In the genomic region with DNA sequence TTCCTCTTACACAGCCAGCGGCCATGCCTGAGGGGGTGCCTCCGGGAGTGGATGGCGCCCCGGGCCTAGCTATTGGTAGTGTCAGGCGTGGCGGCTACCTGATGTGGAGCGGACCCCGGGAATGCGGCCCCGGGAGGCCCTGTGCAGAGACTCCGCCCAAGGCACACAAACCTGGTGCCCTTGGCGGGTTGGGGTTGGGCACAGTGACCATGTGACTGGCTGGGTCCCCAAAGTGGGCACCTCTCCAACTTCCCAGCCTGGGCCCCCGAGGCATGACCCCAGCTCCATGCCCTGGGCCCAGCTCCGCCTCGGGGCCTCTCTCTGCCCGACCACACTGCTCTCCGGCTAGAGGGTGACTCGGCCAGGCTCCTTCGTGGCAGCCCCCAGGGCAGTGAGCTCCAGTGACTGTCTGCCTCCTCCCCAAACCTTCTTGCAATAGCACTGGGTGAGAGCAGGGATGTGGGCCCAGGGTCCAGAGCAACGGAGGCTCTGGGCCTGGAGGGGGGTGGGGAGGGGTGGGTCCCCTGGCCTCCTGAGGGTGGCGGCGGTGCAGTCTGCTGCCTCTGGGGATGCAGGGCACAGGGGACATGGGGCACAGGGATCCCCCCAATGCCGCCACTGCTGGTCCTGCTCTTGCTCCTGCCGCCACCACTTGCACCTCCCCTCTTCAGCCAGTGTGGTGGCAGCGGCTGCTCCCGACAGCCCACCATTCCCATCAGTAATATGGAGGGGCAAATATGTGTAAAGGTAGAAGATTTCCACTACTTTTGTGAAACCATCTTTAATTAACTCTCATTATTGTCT, we compare ENCODE assay signal across 18 cellular contexts.
DNase-seq lines count a peak whose midpoint lies in the region; ATAC-seq and TF ChIP-seq lines count a peak whose summit lies in the region.
"Had no signal": no experiment of that assay in that cellular context is flagged by ENCODE, and none has a peak within 500 bp of the region (broad histone marks: within the 10 kb centered on the region; RNA-seq: fewer than 3 reads in every experiment).

No MANE protein-coding gene starts in this region.

- no peak for ATAC-seq in RWPE2 (ENCODE audit: low read depth)
- ATAC-seq in stimulated activated memory B cell treated with anti-CD40 and anti-IgM and Interleukin-4, amounts not matched to agents 10 μg/mL and 1 μg/mL and 100 μg/mL, for 72 hours, result peak; percentile 39
- no peak for ATAC-seq in HG02870 (IDR thresholded peaks at IDR 0.05; ENCODE audit: unreplicated experiment)
- ATAC-seq in SK-N-SH treated with all-trans-retinoic acid at 6 μM for 48 hours, result no peak

- no peak overlapping the region for H3K4me3 ChIP-seq in RWPE2 (ENCODE audit: severe bottlenecking)

- no peak overlapping the region for H3K4me3 Mint-ChIP-seq in chondrocyte (ENCODE audit: unreplicated experiment)
- H3K4me3 Mint-ChIP-seq in stimulated activated memory B cell treated with anti-CD40 and anti-IgM and Interleukin-4, amounts not matched to agents 10 μg/mL and 1 μg/mL and 100 μg/mL, for 72 hours, result no peak overlapping the region

- H3K4me1 Mint-ChIP-seq in chondrocyte (ENCODE audit: low read depth), result no peaks in the 10 kb centered on the region
- no peaks in the 10 kb centered on the region for H3K4me1 Mint-ChIP-seq in stimulated activated memory B cell treated with anti-CD40 and anti-IgM and Interleukin-4, amounts not matched to agents 10 μg/mL and 1 μg/mL and 100 μg/mL, for 72 hours

- no peaks in the 10 kb centered on the region for H3K4me1 ChIP-seq in RWPE2 (ENCODE audit: insufficient read depth, poor library complexity, severe bottlenecking)

- no peaks in the 10 kb centered on the region for H3K27me3 Mint-ChIP-seq in chondrocyte (ENCODE audit: low read depth)
- no peaks in the 10 kb centered on the region for H3K27me3 Mint-ChIP-seq in stimulated activated memory B cell treated with anti-CD40 and anti-IgM and Interleukin-4, amounts not matched to agents 10 μg/mL and 1 μg/mL and 100 μg/mL, for 72 hours

- H3K9me3 ChIP-seq in RWPE2 (ENCODE audit: severe bottlenecking), result no peaks in the 10 kb centered on the region

- H3K9me3 Mint-ChIP-seq in chondrocyte (ENCODE audit: low read depth), result no peaks in the 10 kb centered on the region
- H3K9me3 Mint-ChIP-seq in stimulated activated memory B cell treated with anti-CD40 and anti-IgM and Interleukin-4, amounts not matched to agents 10 μg/mL and 1 μg/mL and 100 μg/mL, for 72 hours, result no peaks in the 10 kb centered on the region

- H3K27ac ChIP-seq in RWPE2 (ENCODE audit: poor library complexity, severe bottlenecking), result no peak overlapping the region
- H3K27ac ChIP-seq: KMS-11 had no signal

- no peaks in the 10 kb centered on the region for H3K36me3 ChIP-seq in RWPE2 (ENCODE audit: low read depth)

- H3K36me3 Mint-ChIP-seq in chondrocyte (ENCODE audit: low read depth), result no peaks in the 10 kb centered on the region
- H3K36me3 Mint-ChIP-seq in stimulated activated memory B cell treated with anti-CD40 and anti-IgM and Interleukin-4, amounts not matched to agents 10 μg/mL and 1 μg/mL and 100 μg/mL, for 72 hours, result no peaks in the 10 kb centered on the region

- peaks cover 3% of the 10 kb centered on the region for H3K27me3 ChIP-seq in RWPE2 (ENCODE audit: insufficient read depth, poor library complexity, severe bottlenecking)

- no peak overlapping the region for H3K27ac Mint-ChIP-seq in chondrocyte (ENCODE audit: unreplicated experiment)
- H3K27ac Mint-ChIP-seq in stimulated activated memory B cell treated with anti-CD40 and anti-IgM and Interleukin-4, amounts not matched to agents 10 μg/mL and 1 μg/mL and 100 μg/mL, for 72 hours, result no peak overlapping the region

- no peak for TF ChIP-seq CTCF in RWPE2 (IDR thresholded peaks at IDR 0.05; ENCODE audit: poor library complexity, severe bottlenecking)
- no peak for TF ChIP-seq CTCF in chondrocyte (IDR thresholded peaks at IDR 0.05)

- DNase-seq in RWPE2 (ENCODE audit: low spot score) (peak; percentile 55), chondrocyte (ENCODE audit: low spot score) (peak; percentile 74), mesenteric fat pad (ENCODE audit: low spot score) (peak; percentile 89), NCI-H526 (lab: John Stamatoyannopoulos, UW) (no peak)
- DNase-seq: COR-L47, DMS153, GOT3, NCI-H1436 treated with DMSO at 0.1 percent for 48 hours, NCI-H2029 treated with DMSO at 0.1 percent for 48 hours, NCI-H2171 treated with DMSO at 0.1 percent for 48 hours, NCI-H446 treated with DMSO at 0.1 percent for 48 hours, NCI-H748 treated with DMSO at 0.1 percent for 48 hours, OCI-M1, RPMI8226 had no signal

TF ChIP-seq in SK-N-SH treated with all-trans-retinoic acid at 6 μM for 48 hours, 23 proteins besides CTCF, POLR2A, EP300 and RAD21:
- TF ChIP-seq, protein P1, sequence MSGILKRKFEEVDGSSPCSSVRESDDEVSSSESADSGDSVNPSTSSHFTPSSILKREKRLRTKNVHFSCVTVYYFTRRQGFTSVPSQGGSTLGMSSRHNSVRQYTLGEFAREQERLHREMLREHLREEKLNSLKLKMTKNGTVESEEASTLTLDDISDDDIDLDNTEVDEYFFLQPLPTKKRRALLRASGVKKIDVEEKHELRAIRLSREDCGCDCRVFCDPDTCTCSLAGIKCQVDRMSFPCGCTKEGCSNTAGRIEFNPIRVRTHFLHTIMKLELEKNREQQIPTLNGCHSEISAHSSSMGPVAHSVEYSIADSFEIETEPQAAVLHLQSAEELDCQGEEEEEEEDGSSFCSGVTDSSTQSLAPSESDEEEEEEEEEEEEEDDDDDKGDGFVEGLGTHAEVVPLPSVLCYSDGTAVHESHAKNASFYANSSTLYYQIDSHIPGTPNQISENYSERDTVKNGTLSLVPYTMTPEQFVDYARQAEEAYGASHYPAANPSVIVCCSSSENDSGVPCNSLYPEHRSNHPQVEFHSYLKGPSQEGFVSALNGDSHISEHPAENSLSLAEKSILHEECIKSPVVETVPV (CRISPR knock-in tag; IDR thresholded peaks at IDR 0.05), result no peak
- TF ChIP-seq ZFP3 (CRISPR knock-in tag; IDR thresholded peaks at IDR 0.05), result no peak

Comparison
In these comparisons a context has a peak if more than half of its experiments do, and no peak if none do; other contexts are left out.
1. DNase-seq: peak in RWPE2 (single experiment), chondrocyte (single experiment) and mesenteric fat pad (single experiment); none in NCI-H526 (0 of 2).